Comparison of ENCODE assay signal across 9 cellular contexts in genomic region chr18:75161629-75162028, GRCh38. TPM values are rescaled to one million over a fixed set of nuclear protein-coding genes. Genes with fewer than 3 reads are reported as not detected.
DNase-seq lines count a peak whose midpoint lies in the region; ATAC-seq, FAIRE-seq and TF ChIP-seq lines count a peak whose summit lies in the region.
"Had no signal": no experiment of that assay in that cellular context is flagged by ENCODE, and none has a peak within 500 bp of the region (broad histone marks: within the 10 kb centered on the region; RNA-seq: fewer than 3 reads in every experiment).

No MANE protein-coding gene starts in this region.

- CTCF ChIA-PET in activated naive CD4-positive, alpha-beta T cell treated with anti-CD3 and anti-CD28 coated beads for 36 hours (lab: Charles Lee): no interaction called here
- CTCF ChIA-PET in HepG2 (lab: Yijun Ruan, JAX; ENCODE audit: low intra/inter-chr PET ratio, low total read pairs): no interaction called here

- peak overlapping the region; percentile 72 for H2AFZ ChIP-seq in HepG2 (ENCODE audit: low read length)

- DNase-seq in COLO829 (ENCODE audit: low spot score) (peak; percentile 18), NCI-H460 (ENCODE audit: extremely low read depth, low read depth) (peak; percentile 56), HepG2 (ENCODE audit: low spot score) (peak; percentile 77), upper lobe of right lung (no peak), aorta (no peak)
- peak; percentile 12 for DNase-seq in activated naive CD4-positive, alpha-beta T cell treated with anti-CD3 and anti-CD28 coated beads for 36 hours

- ATAC-seq in GM21723 (IDR thresholded peaks at IDR 0.05; ENCODE audit: unreplicated experiment) (peak; percentile 68), HepG2 (peak; percentile 96), upper lobe of right lung (peak; percentile 81), aorta (ENCODE audit: low FRiP score) (no peak), GM19397 (IDR thresholded peaks at IDR 0.05; ENCODE audit: unreplicated experiment) (no peak)

- H3K4me3 Mint-ChIP-seq in activated naive CD4-positive, alpha-beta T cell treated with anti-CD3 and anti-CD28 coated beads for 36 hours: peak overlapping the region; percentile 62

- no peak for TF ChIP-seq RAD21 in HepG2 (CRISPR knock-in tag; IDR thresholded peaks at IDR 0.05)

- H3K9me3 ChIP-seq in HepG2 (ENCODE audit: low read length) (no peaks in the 10 kb centered on the region), upper lobe of right lung (no peaks in the 10 kb centered on the region), aorta (ENCODE audit: control insufficient read depth, low read length) (no peaks in the 10 kb centered on the region)

- peak overlapping the region; percentile 34; the same call in 1 of the 2 replicates for H3K9ac ChIP-seq in HepG2 (ENCODE audit: insufficient read depth, low read depth, low read length)
- H3K9ac ChIP-seq: KMS-11 had no signal

- no peaks in the 10 kb centered on the region for H3K27me3 Mint-ChIP-seq in activated naive CD4-positive, alpha-beta T cell treated with anti-CD3 and anti-CD28 coated beads for 36 hours (ENCODE audit: low read depth)

- in situ Hi-C loops in HepG2 (cut with HindIII; ENCODE audit: extremely low pct_ligation_motif_present, low pct_unique_long_range_greater_than_20kb): loop anchor here (25.0 kb wide), 1 partner anchor 326 kb away; no protein-coding TSS in a partner anchor

- H3K27ac ChIP-seq in HepG2 (ENCODE audit: extremely low read length, insufficient read depth, low read length) (no peak overlapping the region), upper lobe of right lung (no peak overlapping the region), aorta (ENCODE audit: low read depth in 1 of 2, low read length in 2 of 2) (no peak overlapping the region)
- H3K27ac ChIP-seq: KMS-11 had no signal

- peaks cover 10% of the 10 kb centered on the region for H3K4me1 Mint-ChIP-seq in activated naive CD4-positive, alpha-beta T cell treated with anti-CD3 and anti-CD28 coated beads for 36 hours (ENCODE audit: low read depth)

- H3K4me2 ChIP-seq in HepG2 (ENCODE audit: low read depth, low read length): peak overlapping the region; percentile 87
- H3K4me2 ChIP-seq: KMS-11 had no signal

- H3K79me2 ChIP-seq in HepG2 (ENCODE audit: insufficient read depth, low read length): no peaks in the 10 kb centered on the region

- TF ChIP-seq EP300 in HepG2 (IDR thresholded peaks at IDR 0.05; ENCODE audit: low read depth in 2 of 2, low read length in 2 of 2) (no peak), HepG2 (CRISPR knock-in tag; IDR thresholded peaks at IDR 0.05; ENCODE audit: borderline replicate concordance) (no peak)

- H3K4me1 ChIP-seq in HepG2 (ENCODE audit: insufficient read depth, low read length) (peaks cover 13% of the 10 kb centered on the region), upper lobe of right lung (no peaks in the 10 kb centered on the region), aorta (ENCODE audit: control insufficient read depth in 1 of 2, insufficient read depth in 2 of 2, low read length in 2 of 2) (no peaks in the 10 kb centered on the region)

- peak; percentile 64 for TF ChIP-seq CTCF in HepG2 (CRISPR knock-in tag; IDR thresholded peaks at IDR 0.05)
- peak; percentile 9 for TF ChIP-seq CTCF in upper lobe of right lung (IDR thresholded peaks at IDR 0.05)

- BruUV-seq in HepG2 (replicated peaks; lab: Mats Ljungman, UMichigan): no TSS peak

- H3K27me3 ChIP-seq in HepG2 (ENCODE audit: control insufficient read depth in 1 of 2, insufficient read depth in 2 of 2, low read length in 2 of 2): peaks cover 0 to 19% of the 10 kb centered on the region in 2 experiments; a peak in 4 of 5 replicates
- H3K27me3 ChIP-seq in upper lobe of right lung: no peaks in the 10 kb centered on the region
- H3K27me3 ChIP-seq in aorta (ENCODE audit: control insufficient read depth in 1 of 2, insufficient read depth in 2 of 2, low read length in 1 of 2): no peaks in the 10 kb centered on the region

- H3K9me3 Mint-ChIP-seq in activated naive CD4-positive, alpha-beta T cell treated with anti-CD3 and anti-CD28 coated beads for 36 hours: peaks cover 8% of the 10 kb centered on the region

- H3K36me3 Mint-ChIP-seq in activated naive CD4-positive, alpha-beta T cell treated with anti-CD3 and anti-CD28 coated beads for 36 hours (ENCODE audit: low read depth): no peaks in the 10 kb centered on the region

- H3K36me3 ChIP-seq in HepG2 (replicated peaks in 1 of 2; ENCODE audit: control insufficient read depth in 1 of 2, insufficient read depth in 2 of 2, low read length in 2 of 2) (no peaks in the 10 kb centered on the region), upper lobe of right lung (no peaks in the 10 kb centered on the region), aorta (ENCODE audit: control insufficient read depth in 1 of 2, insufficient read depth in 2 of 2, low read length in 1 of 2) (no peaks in the 10 kb centered on the region)

- POLR2A ChIA-PET in HepG2 (lab: Yijun Ruan, JAX): interaction anchor here (0.9 kb wide), 1 partner anchor 49 kb away, joined by 3 read pairs; the partner anchor contains the start of gene TSHZ1

- intact Hi-C loops in activated naive CD4-positive, alpha-beta T cell treated with anti-CD3 and anti-CD28 coated beads for 36 hours (cut with micrococcal nuclease): loop anchor here (10.0 kb wide), 1 partner anchor 507 kb away; no protein-coding TSS in a partner anchor
- intact Hi-C loops in HepG2 (cut with micrococcal nuclease; ENCODE audit: unreplicated experiment): loop anchor here (2.0 to 5.0 kb wide), 3 partner anchors 46 to 317 kb away; partner anchors contain the start of gene PTGR3
- intact Hi-C loops in upper lobe of right lung (cut with DNase I): no loop called here
- intact Hi-C loops in aorta (cut with DNase I): loop anchor here in 1 of 2 donors (10.0 kb wide), 1 partner anchor 57 kb away; no protein-coding TSS in a partner anchor

- H4K20me1 ChIP-seq in HepG2 (ENCODE audit: insufficient read depth, low read length): no peaks in the 10 kb centered on the region

- no peak for TF ChIP-seq POLR2A in HepG2 (IDR thresholded peaks at IDR 0.05; ENCODE audit: insufficient read depth in 1 of 2, low read depth in 2 of 2, low read length in 2 of 2)

- WGBS in HepG2 (ENCODE audit: low lambda C conversion rate): 0% methylated on average over 10 of the region's 11 CpGs
- 78 to 80% methylated on average over 11 of the region's 11 CpGs for WGBS in aorta, 2 donors

- FAIRE-seq in HepG2 (lab: Jason Lieb, UNC): peak; percentile 79

- H3K27ac Mint-ChIP-seq in activated naive CD4-positive, alpha-beta T cell treated with anti-CD3 and anti-CD28 coated beads for 36 hours: no peak overlapping the region

- H3K4me3 ChIP-seq in HepG2 (replicated peaks in 1 of 3; ENCODE audit: insufficient read depth in 1 of 3, low read depth in 2 of 3, low read length in 3 of 3) (peak overlapping the region; percentile 53 to 80 (median 61)), upper lobe of right lung (peak overlapping the region; percentile 43), aorta (ENCODE audit: low read length in 2 of 2) (no peak overlapping the region)

RNA-seq across cellular contexts. Expression of gene PTGR3, which starts 47.3 kb away (rescaled TPM):
- 11.0 and 17.9 TPM in 2 replicates for total RNA-seq in NCI-H460 (2014; rRNA removed; shearing (Covaris generic))
- 10.6 and 16.1 TPM in 2 replicates for polyA plus RNA-seq in NCI-H460 (2014; cell fraction: nucleus; rRNA removed)
- total RNA-seq in activated naive CD4-positive, alpha-beta T cell treated with anti-CD3 and anti-CD28 coated beads for 36 hours: 10 to 100 TPM; 28.4 to 33.0 TPM
- 11.5 and 13.3 TPM in 2 replicates for total RNA-seq in HepG2 (2016; rRNA removed; fragmentation: Illumina TruSeq; extraction: Trizol)
- 3.0 and 3.5 TPM in 2 replicates for total RNA-seq in HepG2 (2016; cell fraction: cytosol; rRNA removed; fragmentation: Illumina TruSeq; extraction: Trizol; ENCODE audit: low read depth)
- total RNA-seq in HepG2 (2016; cell fraction: insoluble cytoplasmic fraction; rRNA removed; fragmentation: Illumina TruSeq; extraction: Trizol): 12.0 and 13.7 TPM in 2 replicates
- total RNA-seq in HepG2 (2016; cell fraction: membrane; rRNA removed; fragmentation: Illumina TruSeq; extraction: Trizol): 9.5 and 11.7 TPM in 2 replicates
- total RNA-seq in HepG2 (2016; cell fraction: nucleus; rRNA removed; fragmentation: Illumina TruSeq; extraction: Trizol): 6.0 and 7.5 TPM in 2 replicates
- 23.5 and 25.3 TPM in 2 replicates for polyA plus RNA-seq in HepG2 (2011; rRNA removed)
- 17.8 and 19.5 TPM in 2 replicates for polyA plus RNA-seq in HepG2 (2011; cell fraction: cytosol; rRNA removed)
- 21.7 and 25.8 TPM in 2 replicates for polyA plus RNA-seq in HepG2 (2011; cell fraction: nucleus; rRNA removed)
- 16.2 and 18.2 TPM in 2 replicates for polyA plus RNA-seq in HepG2 (2012)
- polyA plus RNA-seq in HepG2 (2016; cell fraction: cytosol; fragmentation: Illumina TruSeq; extraction: Trizol; ENCODE audit: low read depth): 5.8 and 8.4 TPM in 2 replicates
- 18.6 and 22.2 TPM in 2 replicates for polyA plus RNA-seq in HepG2 (2016; cell fraction: insoluble cytoplasmic fraction; fragmentation: Illumina TruSeq; extraction: Trizol; ENCODE audit: low read depth)
- polyA plus RNA-seq in HepG2 (2016; cell fraction: membrane; fragmentation: Illumina TruSeq; extraction: Trizol; ENCODE audit: low read depth): 12.0 and 13.4 TPM in 2 replicates
- polyA plus RNA-seq in HepG2 (2016; cell fraction: nucleus; fragmentation: Illumina TruSeq; extraction: Trizol; ENCODE audit: insufficient read depth, low read depth): 11.7 and 16.0 TPM in 2 replicates
- polyA minus RNA-seq in HepG2 (2011; rRNA and poly(A)+ RNA removed; ENCODE audit: low replicate concordance): 91.8 and 99.6 TPM in 2 replicates
- 14.5 and 19.7 TPM in 2 replicates for polyA minus RNA-seq in HepG2 (2011; cell fraction: cytosol; rRNA and poly(A)+ RNA removed)
- 23.2 and 33.2 TPM in 2 replicates for polyA minus RNA-seq in HepG2 (2011; cell fraction: nucleus; rRNA and poly(A)+ RNA removed)
- 27.7 TPM for total RNA-seq in upper lobe of right lung
- total RNA-seq in aorta: 10 to 100 TPM; 16.9 to 28.6 TPM
- polyA plus RNA-seq in aorta: 1 to 10 TPM; 8.8 to 9.4 TPM

RNA-seq across cellular contexts. Expression of gene TSHZ1, which starts 49.0 kb away (rescaled TPM):
- total RNA-seq in NCI-H460 (2014; rRNA removed; shearing (Covaris generic)): 5.1 and 6.3 TPM in 2 replicates
- polyA plus RNA-seq in NCI-H460 (2014; cell fraction: nucleus; rRNA removed): 3.5 and 4.4 TPM in 2 replicates
- total RNA-seq in activated naive CD4-positive, alpha-beta T cell treated with anti-CD3 and anti-CD28 coated beads for 36 hours: 10 to 100 TPM; 13.8 to 14.3 TPM
- total RNA-seq in HepG2 (2016; rRNA removed; fragmentation: Illumina TruSeq; extraction: Trizol): 2.5 and 2.6 TPM in 2 replicates
- 0.20 and 0.35 TPM in 2 replicates for total RNA-seq in HepG2 (2016; cell fraction: cytosol; rRNA removed; fragmentation: Illumina TruSeq; extraction: Trizol; ENCODE audit: low read depth)
- 2.1 and 2.4 TPM in 2 replicates for total RNA-seq in HepG2 (2016; cell fraction: insoluble cytoplasmic fraction; rRNA removed; fragmentation: Illumina TruSeq; extraction: Trizol)
- 1.5 and 1.6 TPM in 2 replicates for total RNA-seq in HepG2 (2016; cell fraction: membrane; rRNA removed; fragmentation: Illumina TruSeq; extraction: Trizol)
- total RNA-seq in HepG2 (2016; cell fraction: nucleus; rRNA removed; fragmentation: Illumina TruSeq; extraction: Trizol): 2.9 and 3.6 TPM in 2 replicates
- polyA plus RNA-seq in HepG2 (2011; rRNA removed): 2.4 and 2.7 TPM in 2 replicates
- polyA plus RNA-seq in HepG2 (2011; cell fraction: cytosol; rRNA removed): 1.7 and 1.8 TPM in 2 replicates
- 3.2 and 3.4 TPM in 2 replicates for polyA plus RNA-seq in HepG2 (2011; cell fraction: nucleus; rRNA removed)
- polyA plus RNA-seq in HepG2 (2012): 4.3 and 4.7 TPM in 2 replicates
- polyA plus RNA-seq in HepG2 (2016; cell fraction: cytosol; fragmentation: Illumina TruSeq; extraction: Trizol; ENCODE audit: low read depth): 0.17 and 0.18 TPM in 2 replicates
- polyA plus RNA-seq in HepG2 (2016; cell fraction: insoluble cytoplasmic fraction; fragmentation: Illumina TruSeq; extraction: Trizol; ENCODE audit: low read depth): 2.9 and 3.5 TPM in 2 replicates
- polyA plus RNA-seq in HepG2 (2016; cell fraction: membrane; fragmentation: Illumina TruSeq; extraction: Trizol; ENCODE audit: low read depth): 0.81 and 1.0 TPM in 2 replicates
- polyA plus RNA-seq in HepG2 (2016; cell fraction: nucleus; fragmentation: Illumina TruSeq; extraction: Trizol; ENCODE audit: insufficient read depth, low read depth): 3.8 and 3.9 TPM in 2 replicates
- 4.9 and 6.5 TPM in 2 replicates for polyA minus RNA-seq in HepG2 (2011; rRNA and poly(A)+ RNA removed; ENCODE audit: low replicate concordance)
- polyA minus RNA-seq in HepG2 (2011; cell fraction: cytosol; rRNA and poly(A)+ RNA removed): 4.2 and 4.7 TPM in 2 replicates
- 4.4 and 4.8 TPM in 2 replicates for polyA minus RNA-seq in HepG2 (2011; cell fraction: nucleus; rRNA and poly(A)+ RNA removed)
- 17.3 TPM for total RNA-seq in upper lobe of right lung
- 10 to 100 TPM; 15.9 to 26.0 TPM for total RNA-seq in aorta
- polyA plus RNA-seq in aorta: 1 to 10 TPM; 3.3 to 7.7 TPM

Comparison
In these comparisons a context has a peak if more than half of its experiments do, and no peak if none do; other contexts are left out.
1. DNase-seq: peak in COLO829 (single experiment), NCI-H460 (single experiment), activated naive CD4-positive, alpha-beta T cell treated with anti-CD3 and anti-CD28 coated beads for 36 hours (single experiment) and HepG2 (single experiment); none in upper lobe of right lung (single experiment) and aorta (0 of 2).
2. ATAC-seq: peak in GM21723 (single experiment), HepG2 (single experiment) and upper lobe of right lung (single experiment); none in aorta (single experiment) and GM19397 (single experiment).
3. H3K4me3 ChIP-seq: peak in HepG2 (3 of 3) and upper lobe of right lung (single experiment); none in aorta (0 of 2).